Comparison of ENCODE assay signal across 28 cellular contexts in the genomic region with DNA sequence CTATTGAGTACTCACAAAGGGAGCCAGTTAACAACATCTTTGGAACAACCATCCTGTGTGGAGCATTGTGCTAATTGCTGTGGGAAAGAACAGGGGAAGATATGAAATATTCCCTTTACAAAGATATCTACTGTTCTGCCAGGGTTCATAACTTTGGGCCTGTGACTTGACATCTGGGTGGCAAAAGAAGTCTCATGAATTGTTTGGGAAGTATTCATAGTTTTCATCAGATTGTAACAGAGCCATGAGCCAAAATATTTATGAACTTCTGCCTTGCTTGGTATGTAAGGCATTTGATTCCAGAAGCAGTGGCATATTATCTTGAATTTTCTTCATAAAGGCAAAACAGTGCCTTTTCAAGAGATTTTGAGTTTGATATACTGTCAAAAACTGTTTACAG.
DNase-seq lines count a peak whose midpoint lies in the region; ATAC-seq and TF ChIP-seq lines count a peak whose summit lies in the region.
"Had no signal": no experiment of that assay in that cellular context is flagged by ENCODE, and none has a peak within 500 bp of the region (broad histone marks: within the 10 kb centered on the region; RNA-seq: fewer than 3 reads in every experiment).

No MANE protein-coding gene starts in this region.

- H3K27ac ChIP-seq in tibial nerve (peak overlapping the region in 3 of 4 donors; percentile 35 to 77 (median 42)), gastroesophageal sphincter (peak overlapping the region in 1 of 4 donors; percentile 24), Peyer's patch (no peak overlapping the region)
- H3K27ac ChIP-seq: colonic mucosa, KMS-11, left ventricle myocardium inferior, psoas muscle, SJSA1, VCaP had no signal

- H3K9me3 ChIP-seq in adipocyte (ENCODE audit: control insufficient read depth, low read length) (no peaks in the 10 kb centered on the region), tibial nerve (no peaks in the 10 kb centered on the region), gastroesophageal sphincter (no peaks in the 10 kb centered on the region), Peyer's patch (no peaks in the 10 kb centered on the region)
- H3K9me3 ChIP-seq: BE2C, Caco-2, colonic mucosa, psoas muscle, SJSA1 had no signal

- peak; percentile 70 for DNase-seq in GM03348 (ENCODE audit: low spot score)
- DNase-seq in adipocyte (ENCODE audit: low read depth) = peak; percentile 33
- DNase-seq in foreskin melanocyte = peak; percentile 93
- DNase-seq in tibial nerve (ENCODE audit: low spot score in 2 of 2) = no peak
- DNase-seq in T-helper 2 cell treated with Interferon-gamma antibody and Interleukin-4, amounts not matched to agents 5 μg/mL and 100 μg/mL, for 36 hours (ENCODE audit: low spot score) = no peak
- DNase-seq in Peyer's patch = no peak
- DNase-seq: activated CD4-positive, alpha-beta T cell treated with anti-CD3 and anti-CD28 coated beads, Interleukin-2, amount 50 U/mL, for 48 hours; activated CD8-positive, alpha-beta memory T cell treated with anti-CD3 and anti-CD28 coated beads, Interleukin-2, amount 50 U/mL, for 48 hours; BE2C; Caco-2; colonic mucosa; endodermal cell; H7; left ventricle myocardium inferior; MV-4-11; NCI-H524; psoas muscle; small intestine; stimulated activated CD4-positive, alpha-beta T cell treated with anti-CD3 and anti-CD28 coated beads, Interleukin-2, amount 100 ng/mL, for 24 hours; T-helper 17 cell had no signal

- TF ChIP-seq POLR2A in tibial nerve (IDR thresholded peaks at IDR 0.05) (no peak), gastroesophageal sphincter (IDR thresholded peaks at IDR 0.05) (no peak), Peyer's patch (IDR thresholded peaks at IDR 0.05) (no peak)

- H3K4me1 ChIP-seq in adipocyte (ENCODE audit: control insufficient read depth, insufficient read depth, low read length) = no peaks in the 10 kb centered on the region
- peaks cover 0 to 10% (median 3%) of the 10 kb centered on the region in 4 donors for H3K4me1 ChIP-seq in tibial nerve
- H3K4me1 ChIP-seq in gastroesophageal sphincter = peaks cover 0 to 31% (median 2%) of the 10 kb centered on the region in 3 donors
- H3K4me1 ChIP-seq in Peyer's patch = no peaks in the 10 kb centered on the region
- H3K4me1 ChIP-seq: BE2C, Caco-2, colonic mucosa, left ventricle myocardium inferior, psoas muscle had no signal

- H3K4me3 ChIP-seq in adipocyte (ENCODE audit: low read length) (no peak overlapping the region), tibial nerve (no peak overlapping the region), gastroesophageal sphincter (no peak overlapping the region), Peyer's patch (no peak overlapping the region)
- H3K4me3 ChIP-seq: colonic mucosa, left ventricle myocardium inferior, psoas muscle, SJSA1 had no signal

- H3K27me3 Mint-ChIP-seq in T-helper 2 cell treated with Interferon-gamma antibody and Interleukin-4, amounts not matched to agents 5 μg/mL and 100 μg/mL, for 36 hours (ENCODE audit: low read depth) = no peaks in the 10 kb centered on the region
- H3K27me3 Mint-ChIP-seq: activated naive CD8-positive, alpha-beta T cell; stimulated activated memory B cell treated with anti-CD40 and anti-IgM and Interleukin-4, amounts not matched to agents 10 μg/mL and 1 μg/mL and 100 μg/mL, for 72 hours; T-helper 17 cell had no signal

- peaks cover 3% of the 10 kb centered on the region for H3K9me3 Mint-ChIP-seq in T-helper 2 cell treated with Interferon-gamma antibody and Interleukin-4, amounts not matched to agents 5 μg/mL and 100 μg/mL, for 36 hours
- H3K9me3 Mint-ChIP-seq: endodermal cell had no signal

- no peaks in the 10 kb centered on the region for H3K4me1 Mint-ChIP-seq in T-helper 2 cell treated with Interferon-gamma antibody and Interleukin-4, amounts not matched to agents 5 μg/mL and 100 μg/mL, for 36 hours (ENCODE audit: low read depth)
- H3K4me1 Mint-ChIP-seq: neural crest cell; stimulated activated memory B cell treated with anti-CD40 and anti-IgM and Interleukin-4, amounts not matched to agents 10 μg/mL and 1 μg/mL and 100 μg/mL, for 72 hours; T-helper 17 cell had no signal

- TF ChIP-seq CTCF in tibial nerve (IDR thresholded peaks at IDR 0.05) (no peak), gastroesophageal sphincter (IDR thresholded peaks at IDR 0.05) (no peak), Peyer's patch (IDR thresholded peaks at IDR 0.05) (no peak)

- TF ChIP-seq EP300 in tibial nerve (IDR thresholded peaks at IDR 0.05) (peak in 1 of 2 donors; percentile 35), gastroesophageal sphincter (IDR thresholded peaks at IDR 0.05) (no peak)

- no peak for ATAC-seq in gastroesophageal sphincter
- ATAC-seq: psoas muscle; stimulated activated memory B cell treated with anti-CD40 and anti-IgM and Interleukin-4, amounts not matched to agents 10 μg/mL and 1 μg/mL and 100 μg/mL, for 72 hours; T-helper 17 cell had no signal

- H3K9ac ChIP-seq in adipocyte (ENCODE audit: low read length) = no peak overlapping the region
- H3K9ac ChIP-seq: KMS-11 had no signal

- H3K4me3 Mint-ChIP-seq in T-helper 2 cell treated with Interferon-gamma antibody and Interleukin-4, amounts not matched to agents 5 μg/mL and 100 μg/mL, for 36 hours = no peak overlapping the region
- H3K4me3 Mint-ChIP-seq: activated naive CD8-positive, alpha-beta T cell; endodermal cell; neural crest cell; stimulated activated memory B cell treated with anti-CD40 and anti-IgM and Interleukin-4, amounts not matched to agents 10 μg/mL and 1 μg/mL and 100 μg/mL, for 72 hours; T-helper 17 cell had no signal

- no peaks in the 10 kb centered on the region for H3K36me3 ChIP-seq in adipocyte (ENCODE audit: control insufficient read depth, insufficient read depth, low read length, severe bottlenecking)
- H3K36me3 ChIP-seq in tibial nerve = no peaks in the 10 kb centered on the region
- no peaks in the 10 kb centered on the region for H3K36me3 ChIP-seq in gastroesophageal sphincter
- no peaks in the 10 kb centered on the region for H3K36me3 ChIP-seq in Peyer's patch
- H3K36me3 ChIP-seq: BE2C, colonic mucosa, left ventricle myocardium inferior, SJSA1 had no signal

- no peaks in the 10 kb centered on the region for H3K27me3 ChIP-seq in adipocyte (replicated peaks; ENCODE audit: control insufficient read depth, insufficient read depth, low read length)
- H3K27me3 ChIP-seq in tibial nerve = no peaks in the 10 kb centered on the region
- no peaks in the 10 kb centered on the region for H3K27me3 ChIP-seq in gastroesophageal sphincter
- H3K27me3 ChIP-seq in Peyer's patch = no peaks in the 10 kb centered on the region
- H3K27me3 ChIP-seq: BE2C, colonic mucosa, SJSA1 had no signal

- no peaks in the 10 kb centered on the region for H3K36me3 Mint-ChIP-seq in T-helper 2 cell treated with Interferon-gamma antibody and Interleukin-4, amounts not matched to agents 5 μg/mL and 100 μg/mL, for 36 hours (ENCODE audit: low read depth)
- H3K36me3 Mint-ChIP-seq: activated naive CD8-positive, alpha-beta T cell; stimulated activated memory B cell treated with anti-CD40 and anti-IgM and Interleukin-4, amounts not matched to agents 10 μg/mL and 1 μg/mL and 100 μg/mL, for 72 hours had no signal

- no peak overlapping the region for H3K27ac Mint-ChIP-seq in T-helper 2 cell treated with Interferon-gamma antibody and Interleukin-4, amounts not matched to agents 5 μg/mL and 100 μg/mL, for 36 hours
- H3K27ac Mint-ChIP-seq: activated naive CD8-positive, alpha-beta T cell; activated T-helper 2 cell treated with anti-CD3 and anti-CD28 coated beads, Interferon-gamma antibody, Interleukin-2, Interleukin-4, amounts not matched to agents 10 μg/mL and 5 μg/mL and 100 μg/mL, durations not matched to agents 14 hours and 24 hours and 36 hours; endodermal cell; stimulated activated memory B cell treated with anti-CD40 and anti-IgM and Interleukin-4, amounts not matched to agents 10 μg/mL and 1 μg/mL and 100 μg/mL, for 72 hours; T-helper 17 cell had no signal

Comparison
In these comparisons a context has a peak if more than half of its experiments do, and no peak if none do; other contexts are left out.
1. DNase-seq: peak in GM03348 (single experiment), adipocyte (single experiment) and foreskin melanocyte (single experiment); none in tibial nerve (0 of 2), T-helper 2 cell treated with Interferon-gamma antibody and Interleukin-4, amounts not matched to agents 5 μg/mL and 100 μg/mL, for 36 hours (single experiment) and Peyer's patch (0 of 3).
2. H3K27ac ChIP-seq: peak in tibial nerve (3 of 4); none in Peyer's patch (0 of 4).